ENCODE assay signal across 8 cellular contexts in the genomic region with DNA sequence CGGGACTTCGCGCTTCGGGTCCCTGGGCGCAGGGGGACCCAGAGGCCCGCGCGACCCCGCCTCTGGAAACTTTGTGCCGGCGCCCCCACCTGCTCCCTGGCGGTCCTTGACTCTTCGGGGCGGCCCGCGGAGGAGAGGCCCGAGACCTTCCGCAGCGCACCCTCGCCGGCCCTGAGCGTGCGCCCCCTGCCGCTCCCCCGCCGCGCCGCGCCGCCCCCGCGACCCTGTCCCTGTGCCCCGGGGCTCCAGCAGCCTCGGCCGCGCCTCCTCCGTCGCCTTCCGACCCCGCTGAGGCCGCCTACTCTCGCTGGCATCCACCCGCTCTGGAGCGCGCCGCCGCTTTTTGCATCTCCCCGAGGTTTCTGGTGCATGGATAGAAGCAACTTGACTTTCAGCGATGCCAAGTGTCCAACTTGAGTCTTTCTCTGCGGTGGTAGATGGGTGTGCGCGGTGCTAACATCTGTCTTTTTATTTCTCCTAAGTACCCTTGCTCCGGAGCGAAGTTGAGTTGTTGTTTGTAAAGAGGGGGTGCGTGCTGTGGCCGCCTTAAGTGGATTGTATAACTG. TPM values are rescaled to one million over a fixed set of nuclear protein-coding genes. Genes with fewer than 3 reads are reported as not detected.
A peak's percentile ranks its signal among the peaks of the same experiment; 100 is the strongest.
DNase-seq lines count a peak whose midpoint lies in the region; ATAC-seq and TF ChIP-seq lines count a peak whose summit lies in the region.

No MANE protein-coding gene starts in this region.

- H2AFZ ChIP-seq in OCI-LY7 (ENCODE audit: low read length), result peak overlapping the region; percentile 68; the same call in 1 of the 2 replicates

- peaks cover 0 to 2% of the 10 kb centered on the region in 2 donors for H3K36me3 Mint-ChIP-seq in activated T-cell treated with anti-CD3 and anti-CD28 coated beads, Interleukin-2, amount 50 U/mL, for 72 hours (ENCODE audit: insufficient read depth in 2 of 2)
- H3K36me3 Mint-ChIP-seq in neural crest cell (ENCODE audit: low read depth), result no peaks in the 10 kb centered on the region

- H3K4me1 ChIP-seq in OCI-LY7 (ENCODE audit: insufficient read depth, low read length, poor library complexity, severe bottlenecking) (peaks cover 41% of the 10 kb centered on the region), stomach (peaks cover 21 to 46% (median 34%) of the 10 kb centered on the region in 4 donors)

- no TSS peak for BruUV-seq in OCI-LY7 (replicated peaks; lab: Mats Ljungman, UMichigan)

- peak overlapping the region; percentile 82 for H3K27ac Mint-ChIP-seq in activated T-cell treated with anti-CD3 and anti-CD28 coated beads, Interleukin-2, amount 50 U/mL, for 72 hours
- peak overlapping the region; percentile 7 for H3K27ac Mint-ChIP-seq in neural crest cell (ENCODE audit: unreplicated experiment)

- H3K27me3 Mint-ChIP-seq in activated T-cell treated with anti-CD3 and anti-CD28 coated beads, Interleukin-2, amount 50 U/mL, for 72 hours (ENCODE audit: low read depth), result no peaks in the 10 kb centered on the region
- H3K27me3 Mint-ChIP-seq in neural crest cell (ENCODE audit: low read depth), result peaks cover 18% of the 10 kb centered on the region

- no peak for TF ChIP-seq CTCF in BJ (IDR thresholded peaks at IDR 0.05; ENCODE audit: insufficient read depth, low read depth, low read length)
- TF ChIP-seq CTCF in OCI-LY7 (conservative IDR thresholded peaks at IDR 0.05; ENCODE audit: low read length), result peak; percentile 71
- TF ChIP-seq CTCF in neural crest cell (conservative IDR thresholded peaks at IDR 0.05), result peak; percentile 66
- peak in 2 of 7 experiments; percentile 25 to 50 for TF ChIP-seq CTCF in stomach (IDR thresholded peaks at IDR 0.05)

- CTCF ChIA-PET in BJ (lab: Yijun Ruan, JAX), result interaction anchor here (0.7 to 1.3 kb wide), 5 partner anchors 37 to 117 kb away, joined by 3 to 4 read pairs (median 3); no protein-coding TSS in a partner anchor
- CTCF ChIA-PET in OCI-LY7 (lab: Charles Lee; ENCODE audit: unreplicated experiment), result no interaction called here

- TF ChIP-seq POLR2A in stomach (IDR thresholded peaks at IDR 0.05), result no peak

- H3K9me3 ChIP-seq in OCI-LY7 (ENCODE audit: low read length) (no peaks in the 10 kb centered on the region), stomach (no peaks in the 10 kb centered on the region)

- H3K4me3 ChIP-seq in BJ (ENCODE audit: low read depth, low read length), result peak overlapping the region; percentile 79
- peak overlapping the region; percentile 88 for H3K4me3 ChIP-seq in OCI-LY7 (ENCODE audit: low read depth, low read length, poor library complexity, severe bottlenecking)
- peak overlapping the region; percentile 74 to 94 (median 85) for H3K4me3 ChIP-seq in stomach

- DNase-seq in BJ (ENCODE audit: low read depth), result peak; percentile 1
- peak; percentile 85 for DNase-seq in OCI-LY7 (ENCODE audit: low spot score)
- DNase-seq in activated T-cell treated with anti-CD3 and anti-CD28 coated beads, Interleukin-2, amount 50 U/mL, for 72 hours, result peak; percentile 85 to 89
- peak; percentile 53 for DNase-seq in fibroblast of peridontal ligament (ENCODE audit: extremely low read depth)
- DNase-seq in neural crest cell (ENCODE audit: low read depth, low spot score), result peak; percentile 80
- peak; percentile 63 for DNase-seq in stomach

- H3K9me3 Mint-ChIP-seq in activated T-cell treated with anti-CD3 and anti-CD28 coated beads, Interleukin-2, amount 50 U/mL, for 72 hours, result no peaks in the 10 kb centered on the region
- no peaks in the 10 kb centered on the region for H3K9me3 Mint-ChIP-seq in neural crest cell

- H3K9me2 ChIP-seq in OCI-LY7 (ENCODE audit: insufficient read depth, low read length), result no peaks in the 10 kb centered on the region

- no peaks in the 10 kb centered on the region for H3K36me3 ChIP-seq in BJ (ENCODE audit: control insufficient read depth, insufficient read depth, low read length)
- peaks cover 6% of the 10 kb centered on the region; the same call in 1 of the 2 replicates for H3K36me3 ChIP-seq in OCI-LY7 (ENCODE audit: insufficient read depth, low read length)
- no peaks in the 10 kb centered on the region for H3K36me3 ChIP-seq in stomach

- POLR2A ChIA-PET in BJ (lab: Charles Lee) (no interaction called here), OCI-LY7 (lab: Charles Lee) (no interaction called here)

- H3K4me1 Mint-ChIP-seq in activated T-cell treated with anti-CD3 and anti-CD28 coated beads, Interleukin-2, amount 50 U/mL, for 72 hours (ENCODE audit: low read depth), result peaks cover 40% of the 10 kb centered on the region
- H3K4me1 Mint-ChIP-seq in neural crest cell, result peaks cover 59% of the 10 kb centered on the region

- peak overlapping the region; percentile 95 to 97 for H3K4me3 Mint-ChIP-seq in activated T-cell treated with anti-CD3 and anti-CD28 coated beads, Interleukin-2, amount 50 U/mL, for 72 hours
- H3K4me3 Mint-ChIP-seq in neural crest cell, result peak overlapping the region; percentile 98

- H3K79me2 ChIP-seq in OCI-LY7 (ENCODE audit: insufficient read depth, low read depth, low read length), result peaks cover 35% of the 10 kb centered on the region

- WGBS in stomach, 5 donors, result 0 to 2% (median 1%) methylated on average over 8 to 53 of the region's 56 CpGs

- H3K27me3 ChIP-seq in BJ (ENCODE audit: control insufficient read depth, insufficient read depth, low read length), result no peaks in the 10 kb centered on the region
- peaks cover 0 to 4% (median 0%) of the 10 kb centered on the region in 3 donors for H3K27me3 ChIP-seq in stomach

- H3K27ac ChIP-seq in OCI-LY7 (ENCODE audit: low read depth, low read length, poor library complexity, severe bottlenecking) (peak overlapping the region; percentile 39), stomach (peak overlapping the region; percentile 72 to 93 (median 91))

- peaks cover 11% of the 10 kb centered on the region; the same call in 1 of the 2 replicates for H4K20me1 ChIP-seq in OCI-LY7 (ENCODE audit: insufficient read depth, low read length)

- H3K4me2 ChIP-seq in OCI-LY7 (ENCODE audit: low read length), result peak overlapping the region; percentile 74

- TF ChIP-seq EP300 in stomach (IDR thresholded peaks at IDR 0.05), result no peak

- intact Hi-C loops in OCI-LY7 (cut with micrococcal nuclease; ENCODE audit: unreplicated experiment), result no loop called here
- intact Hi-C loops in stomach (cut with DNase I; ENCODE audit: low total_unique reads), result no loop called here

- ATAC-seq in GM18870 (IDR thresholded peaks at IDR 0.05; ENCODE audit: unreplicated experiment) (peak; percentile 13), HG03159 (IDR thresholded peaks at IDR 0.05; ENCODE audit: unreplicated experiment) (peak; percentile 51)
- ATAC-seq in activated T-cell treated with anti-CD3 and anti-CD28 coated beads, Interleukin-2, amount 50 U/mL, for 72 hours (replicated peaks in 1 of 2), result peak; percentile 64 to 65

RNA-seq across cellular contexts. Expression of a gene that starts 0.4 kb away (rescaled TPM):
- polyA plus RNA-seq in BJ (2011; rRNA removed) (123 and 152 TPM in 2 replicates), stomach (1 to 10 TPM; 6.6 to 7.8 (median 6.9) TPM)
- 54.4 and 94.0 TPM in 2 replicates for polyA minus RNA-seq in BJ (2011; rRNA and poly(A)+ RNA removed)
- 21.2 and 21.5 TPM in 2 replicates for total RNA-seq in OCI-LY7 (2014; rRNA removed; shearing (Covaris generic))
- total RNA-seq in OCI-LY7 (2022) (11.0 and 12.2 TPM in 2 replicates), neural crest cell (21.0 and 21.5 TPM in 2 replicates), stomach (1 to 10 TPM in 3 of 5 donors, not detected in 2; 3.1 to 5.5 (median 4.8) TPM)
- total RNA-seq in activated T-cell treated with anti-CD3 and anti-CD28 coated beads, Interleukin-2, amount 50 U/mL, for 72 hours, result 10 to 100 TPM; 11.2 to 13.8 TPM

Comparison
In these comparisons a context has a peak if more than half of its experiments do, and no peak if none do; other contexts are left out.
1. Peak in every context shown above with its lines: DNase-seq, ATAC-seq, H3K4me3 ChIP-seq and H3K27ac ChIP-seq.
2. DNase-seq: peak in every context shown above with its lines; median percentile 87 in activated T-cell treated with anti-CD3 and anti-CD28 coated beads, Interleukin-2, amount 50 U/mL, for 72 hours; 85 in OCI-LY7; 80 in neural crest cell; 63 in stomach; 53 in fibroblast of peridontal ligament; 1 in BJ.
3. ATAC-seq: peak in every context shown above with its lines; median percentile 64 in activated T-cell treated with anti-CD3 and anti-CD28 coated beads, Interleukin-2, amount 50 U/mL, for 72 hours; 51 in HG03159; 13 in GM18870.